Comparison of ENCODE assay signal across 8 cellular contexts in genomic region chr1:201955750-201956143, GRCh38. TPM values are rescaled to one million over a fixed set of nuclear protein-coding genes. Genes with fewer than 3 reads are reported as not detected.
A peak's percentile ranks its signal among the peaks of the same experiment; 100 is the strongest.
DNase-seq lines count a peak whose midpoint lies in the region; ATAC-seq, FAIRE-seq and TF ChIP-seq lines count a peak whose summit lies in the region.

No MANE protein-coding gene starts in this region.

- H3K27ac Mint-ChIP-seq in brain = peak overlapping the region; percentile 94 to 98 (median 98)

- peak overlapping the region; percentile 94 to 100 (median 98) for H3K4me3 Mint-ChIP-seq in brain

- DNase-seq in NCI-H226 (no peak), HPDE6-E6E7 (ENCODE audit: extremely low spot score) (no peak), GM12892 (ENCODE audit: insufficient read length) (no peak)

- H3K4me1 Mint-ChIP-seq in brain = peaks cover 26% of the 10 kb centered on the region

- H3K4me1 ChIP-seq in BLaER1 = peaks cover 21% of the 10 kb centered on the region
- peaks cover 6 to 7% of the 10 kb centered on the region in 2 donors for H3K4me1 ChIP-seq in mucosa of rectum (ENCODE audit: control insufficient read depth in 2 of 2, insufficient read depth in 2 of 2, low read length in 2 of 2)

- no peak for FAIRE-seq in GM12892 (lab: Jason Lieb, UNC)

- H3K4me3 ChIP-seq in BLaER1 (peak overlapping the region; percentile 92), mucosa of rectum (ENCODE audit: low read length in 2 of 2) (peak overlapping the region; percentile 87 to 99)

- TF ChIP-seq POLR2A in GM12892 (IDR thresholded peaks at IDR 0.05; ENCODE audit: low read depth, low read length) = no peak

- no peak for TF ChIP-seq CTCF in brain (conservative IDR thresholded peaks at IDR 0.05)

- H3K36me3 Mint-ChIP-seq in brain = peaks cover 33% of the 10 kb centered on the region

- peak overlapping the region; percentile 90 for H3K4me2 ChIP-seq in BLaER1

- ATAC-seq in HG03159 (IDR thresholded peaks at IDR 0.05; ENCODE audit: unreplicated experiment) (peak; percentile 3), HG03378 (IDR thresholded peaks at IDR 0.05; ENCODE audit: unreplicated experiment) (no peak)

- H3K27me3 Mint-ChIP-seq in brain = peaks cover 8% of the 10 kb centered on the region

- H3K27ac ChIP-seq in BLaER1 (peak overlapping the region; percentile 86), mucosa of rectum (ENCODE audit: low read depth in 2 of 2, low read length in 2 of 2) (peak overlapping the region; percentile 85 to 89)

- H3K9me3 ChIP-seq in BLaER1 (no peaks in the 10 kb centered on the region), mucosa of rectum (ENCODE audit: control insufficient read depth in 2 of 2, low read length in 2 of 2) (no peaks in the 10 kb centered on the region)

- H3K9me3 Mint-ChIP-seq in brain = peaks cover 0 to 11% (median 0%) of the 10 kb centered on the region in 5 experiments

- H3K27me3 ChIP-seq in BLaER1 = no peaks in the 10 kb centered on the region
- H3K27me3 ChIP-seq in mucosa of rectum (ENCODE audit: control insufficient read depth in 2 of 2, insufficient read depth in 2 of 2, low read length in 2 of 2) = no peaks in the 10 kb centered on the region

- H4K20me1 ChIP-seq in BLaER1 = peaks cover 23% of the 10 kb centered on the region; the same call in 1 of the 2 replicates

- H3K9ac ChIP-seq in BLaER1 (peak overlapping the region; percentile 92), mucosa of rectum (ENCODE audit: low read depth in 1 of 2, low read length in 2 of 2) (peak overlapping the region; percentile 92 to 99)

- H3K36me3 ChIP-seq in BLaER1 (peaks cover 39% of the 10 kb centered on the region), mucosa of rectum (ENCODE audit: control insufficient read depth in 2 of 2, insufficient read depth in 2 of 2, low read length in 2 of 2) (peaks cover 12 to 23% of the 10 kb centered on the region in 2 donors)

RNA-seq across cellular contexts. Expression of gene TIMM17A, which starts 0.4 kb away (rescaled TPM):
- polyA plus RNA-seq in brain (ENCODE audit: insufficient read depth, low read depth, low replicate concordance) = 37.9 TPM
- 77.1 TPM for polyA plus RNA-seq in GM12892 (2012; ENCODE audit: missing spikeins)

RNA-seq across cellular contexts. Expression of gene LMOD1, which starts 9.4 kb away (rescaled TPM):
- polyA plus RNA-seq in brain (ENCODE audit: insufficient read depth, low read depth, low replicate concordance) = 4.2 TPM
- not detected for polyA plus RNA-seq in GM12892 (2012; ENCODE audit: missing spikeins)

RNA-seq across cellular contexts. Expression of gene RNPEP, which starts 26.7 kb away (rescaled TPM):
- 96.5 TPM for polyA plus RNA-seq in brain (ENCODE audit: insufficient read depth, low read depth, low replicate concordance)
- 41.6 TPM for polyA plus RNA-seq in GM12892 (2012; ENCODE audit: missing spikeins)

RNA-seq across cellular contexts. Expression of gene ELF3, which starts 54.6 kb away (rescaled TPM):
- 2.6 TPM for polyA plus RNA-seq in brain (ENCODE audit: insufficient read depth, low read depth, low replicate concordance)
- 0.47 TPM for polyA plus RNA-seq in GM12892 (2012; ENCODE audit: missing spikeins)
